11 cellular contexts compared by ENCODE assay signal in genomic region chr15:76345269-76345879, GRCh38. TPM values are rescaled to one million over a fixed set of nuclear protein-coding genes. Genes with fewer than 3 reads are reported as not detected.
DNase-seq lines count a peak whose midpoint lies in the region; ATAC-seq and TF ChIP-seq lines count a peak whose summit lies in the region.
"Had no signal": no experiment of that assay in that cellular context is flagged by ENCODE, and none has a peak within 500 bp of the region (broad histone marks: within the 10 kb centered on the region; RNA-seq: fewer than 3 reads in every experiment).

No MANE protein-coding gene starts in this region.

- no peak for ATAC-seq in WTC11

- no peaks in the 10 kb centered on the region for H3K79me2 ChIP-seq in mammary epithelial cell (ENCODE audit: insufficient read depth, low read length)

- CTCF ChIA-PET in mammary epithelial cell (lab: Charles Lee; ENCODE audit: low non-redundant PET), result interaction anchor here (0.6 kb wide), 1 partner anchor 1198 kb away, joined by 7 read pairs; no protein-coding TSS in a partner anchor
- CTCF ChIA-PET in MCF 10A (lab: Yijun Ruan, JAX), result no interaction called here
- CTCF ChIA-PET in WTC11 (lab: Charles Lee), result interaction anchor here (0.6 to 2.7 kb wide), 7 partner anchors 9 to 271 kb away, joined by 3 to 20 read pairs (median 4); partner anchors contain the start of gene ISL2

- 56% methylated on average over 9 of the region's 9 CpGs for WGBS in mammary epithelial cell (ENCODE audit: low coverage, missing lambda C conversion rate)

- H3K27ac Mint-ChIP-seq in MCF 10A (ENCODE audit: low read depth, unreplicated experiment) (no peak overlapping the region), WTC11 (no peak overlapping the region)

- no peak overlapping the region for H3K4me3 ChIP-seq in mammary epithelial cell (replicated peaks in 1 of 3; ENCODE audit: insufficient read depth in 1 of 3, low read depth in 2 of 3, low read length in 3 of 3)
- peak overlapping the region; percentile 58 for H3K4me3 ChIP-seq in iPS-15b (ENCODE audit: low read depth, low read length)
- peak overlapping the region; percentile 73 to 77 for H3K4me3 ChIP-seq in stomach smooth muscle (ENCODE audit: low read length in 2 of 2)

- no peak overlapping the region for H3K9ac ChIP-seq in mammary epithelial cell (ENCODE audit: insufficient read depth, low read length)
- H3K9ac ChIP-seq in iPS-15b (ENCODE audit: low read depth, low read length), result no peak overlapping the region
- peak overlapping the region; percentile 74 for H3K9ac ChIP-seq in stomach smooth muscle (ENCODE audit: low read length in 2 of 2)

- H3K4me3 Mint-ChIP-seq in MCF 10A (ENCODE audit: unreplicated experiment) (no peak overlapping the region), WTC11 (peak overlapping the region; percentile 70)

- intact Hi-C loops in mammary epithelial cell (cut with micrococcal nuclease), result no loop called here
- intact Hi-C loops in MCF 10A (cut with micrococcal nuclease), result no loop called here

- H3K27ac ChIP-seq in mammary epithelial cell (ENCODE audit: insufficient read depth, low read depth, low read length), result no peak overlapping the region
- peak overlapping the region; percentile 81 for H3K27ac ChIP-seq in stomach smooth muscle (ENCODE audit: low read length)
- H3K27ac ChIP-seq in caudate nucleus (ENCODE audit: low read depth, low read length), result no peak overlapping the region
- H3K27ac ChIP-seq: foreskin keratinocyte had no signal

- no peak for TF ChIP-seq CTCF in mammary epithelial cell (conservative IDR thresholded peaks at IDR 0.05 in 1 of 2, IDR thresholded peaks at IDR 0.05 in 1 of 2; ENCODE audit: extremely low read depth in 1 of 2, insufficient read depth in 1 of 2, low read depth in 1 of 2, low read length in 2 of 2)
- TF ChIP-seq CTCF in MCF 10A (IDR thresholded peaks at IDR 0.05; ENCODE audit: unreplicated experiment), result no peak
- no peak for TF ChIP-seq CTCF in WTC11 (IDR thresholded peaks at IDR 0.05)

- H3K27me3 ChIP-seq in mammary epithelial cell (ENCODE audit: insufficient read depth, low read length) (peaks cover 48% of the 10 kb centered on the region), iPS-15b (ENCODE audit: control insufficient read depth, insufficient read depth, low read length) (peaks cover 97% of the 10 kb centered on the region), stomach smooth muscle (ENCODE audit: control insufficient read depth in 1 of 2, insufficient read depth in 2 of 2, low read length in 2 of 2) (no peaks in the 10 kb centered on the region)

- H3K4me1 Mint-ChIP-seq in MCF 10A (ENCODE audit: insufficient read depth, unreplicated experiment) (peaks cover 5% of the 10 kb centered on the region), WTC11 (peaks cover 31% of the 10 kb centered on the region)

- H3K9me3 Mint-ChIP-seq in MCF 10A (ENCODE audit: unreplicated experiment), result no peaks in the 10 kb centered on the region
- H3K9me3 Mint-ChIP-seq in WTC11, result no peaks in the 10 kb centered on the region

- BruUV-seq in mammary epithelial cell (replicated peaks; lab: Mats Ljungman, UMichigan) (no TSS peak), MCF 10A (replicated peaks; lab: Mats Ljungman, UMichigan) (no TSS peak)

- POLR2A ChIA-PET in MCF 10A (lab: Yijun Ruan, JAX), result no interaction called here
- POLR2A ChIA-PET in WTC11 (lab: Charles Lee), result interaction anchor here (2.8 kb wide), 1 partner anchor 10 kb away, joined by 29 read pairs; the partner anchor contains the start of gene ISL2

- H3K4me1 ChIP-seq in mammary epithelial cell (ENCODE audit: insufficient read depth, low read length), result peaks cover 15% of the 10 kb centered on the region
- H3K4me1 ChIP-seq in iPS-15b (ENCODE audit: control insufficient read depth, insufficient read depth, low read length), result peaks cover 7% of the 10 kb centered on the region
- H3K4me1 ChIP-seq in stomach smooth muscle (ENCODE audit: control insufficient read depth, insufficient read depth, low read length), result peaks cover 44% of the 10 kb centered on the region
- H3K4me1 ChIP-seq: foreskin keratinocyte had no signal

- dilution Hi-C loops in mammary epithelial cell (cut with HindIII; ENCODE audit: low sequenced_read_pairs), result no loop called here

- H3K27me3 Mint-ChIP-seq in MCF 10A (ENCODE audit: insufficient read depth, unreplicated experiment) (peaks cover 31% of the 10 kb centered on the region), WTC11 (ENCODE audit: low read depth) (peaks cover 97% of the 10 kb centered on the region)

- H2AFZ ChIP-seq in mammary epithelial cell (ENCODE audit: low read depth, low read length), result peak overlapping the region; percentile 9

- DNase-seq in mammary epithelial cell, result no peak
- no peak for DNase-seq in MCF 10A (ENCODE audit: unreplicated experiment)
- no peak for DNase-seq in WTC11 (ENCODE audit: low spot score)
- DNase-seq in NK-92 (lab: John Stamatoyannopoulos, UW; ENCODE audit: unreplicated experiment), result no peak
- no peak for DNase-seq in caudate nucleus (lab: John Stamatoyannopoulos, UW)
- no peak for DNase-seq in NCI-H1092 (lab: John Stamatoyannopoulos, UW)
- DNase-seq: NCI-H1694 treated with DMSO at 0.1 percent for 48 hours had no signal

- no peaks in the 10 kb centered on the region for H4K20me1 ChIP-seq in mammary epithelial cell (ENCODE audit: insufficient read depth, low read length)

- no peaks in the 10 kb centered on the region for H3K36me3 ChIP-seq in mammary epithelial cell (ENCODE audit: insufficient read depth, low read length)
- H3K36me3 ChIP-seq in iPS-15b (ENCODE audit: control insufficient read depth, insufficient read depth, low read length), result no peaks in the 10 kb centered on the region
- H3K36me3 ChIP-seq in stomach smooth muscle (ENCODE audit: control insufficient read depth in 2 of 2, insufficient read depth in 2 of 2, low read length in 2 of 2), result no peaks in the 10 kb centered on the region
- H3K36me3 ChIP-seq: thoracic aorta had no signal

- H3K4me2 ChIP-seq in mammary epithelial cell (ENCODE audit: insufficient read depth, low read depth, low read length), result no peak overlapping the region

- H3K36me3 Mint-ChIP-seq in MCF 10A (ENCODE audit: insufficient read depth, unreplicated experiment) (peaks cover 10% of the 10 kb centered on the region), WTC11 (no peaks in the 10 kb centered on the region)

- in situ Hi-C loops in mammary epithelial cell (cut with MboI; ENCODE audit: low sequenced_read_pairs in 2 of 2), result no loop called here

- H3K9me3 ChIP-seq in mammary epithelial cell (replicated peaks; ENCODE audit: insufficient read depth, low read length), result no peaks in the 10 kb centered on the region
- H3K9me3 ChIP-seq in iPS-15b (ENCODE audit: control insufficient read depth, insufficient read depth, low read length), result no peaks in the 10 kb centered on the region
- H3K9me3 ChIP-seq in stomach smooth muscle (ENCODE audit: control insufficient read depth in 2 of 2, low read length in 2 of 2), result no peaks in the 10 kb centered on the region
- H3K9me3 ChIP-seq: thoracic aorta had no signal

TF ChIP-seq in WTC11, 78 proteins besides CTCF, POLR2A, EP300 and RAD21:
- TF ChIP-seq GABPB1 (CRISPR knock-in tag; IDR thresholded peaks at IDR 0.05), result 0 out of 2 replicates have a peak, but pooled peaks have one; percentile 14
- TF ChIP-seq NR1H2 (CRISPR knock-in tag; IDR thresholded peaks at IDR 0.05), result no peak
- TF ChIP-seq ZNF423 (CRISPR knock-in tag; IDR thresholded peaks at IDR 0.05), result 0 out of 2 replicates have a peak, but pooled peaks have one; percentile 63
TF ChIP-seq in WTC11: peak in this region for 2.

RNA-seq across cellular contexts. Expression of gene ISL2, which starts 8.8 kb away (rescaled TPM):
- total RNA-seq in mammary epithelial cell, result not detected
- 0.02 TPM for polyA plus RNA-seq in mammary epithelial cell
- not detected for polyA minus RNA-seq in mammary epithelial cell
- total RNA-seq in MCF 10A (2022), result not detected in 2 replicates
- 0.18 to 0.37 TPM (median 0.24 TPM) in 3 replicates for total RNA-seq in WTC11 (2021)
- total RNA-seq: thoracic aorta had no signal

RNA-seq across cellular contexts. Expression of gene ETFA, which starts 34.1 kb away (rescaled TPM):
- 100 to 1,000 TPM in 1 of 2 donors, 10 to 100 TPM in 1; 83.0 to 115 TPM for total RNA-seq in mammary epithelial cell
- 141 TPM for polyA plus RNA-seq in mammary epithelial cell
- polyA minus RNA-seq in mammary epithelial cell, result 116 TPM
- 133 and 164 TPM in 2 replicates for total RNA-seq in MCF 10A (2022)
- total RNA-seq in WTC11 (2021), result 84.4 to 97.7 TPM (median 85.4 TPM) in 3 replicates

Comparison
In these comparisons a context has a peak if more than half of its experiments do, and no peak if none do; other contexts are left out.
1. H3K4me3 ChIP-seq: peak in iPS-15b (single experiment) and stomach smooth muscle (2 of 2); none in mammary epithelial cell (0 of 3).
2. H3K9ac ChIP-seq: peak in stomach smooth muscle (2 of 2); none in mammary epithelial cell (single experiment) and iPS-15b (single experiment).